In the genomic region with DNA sequence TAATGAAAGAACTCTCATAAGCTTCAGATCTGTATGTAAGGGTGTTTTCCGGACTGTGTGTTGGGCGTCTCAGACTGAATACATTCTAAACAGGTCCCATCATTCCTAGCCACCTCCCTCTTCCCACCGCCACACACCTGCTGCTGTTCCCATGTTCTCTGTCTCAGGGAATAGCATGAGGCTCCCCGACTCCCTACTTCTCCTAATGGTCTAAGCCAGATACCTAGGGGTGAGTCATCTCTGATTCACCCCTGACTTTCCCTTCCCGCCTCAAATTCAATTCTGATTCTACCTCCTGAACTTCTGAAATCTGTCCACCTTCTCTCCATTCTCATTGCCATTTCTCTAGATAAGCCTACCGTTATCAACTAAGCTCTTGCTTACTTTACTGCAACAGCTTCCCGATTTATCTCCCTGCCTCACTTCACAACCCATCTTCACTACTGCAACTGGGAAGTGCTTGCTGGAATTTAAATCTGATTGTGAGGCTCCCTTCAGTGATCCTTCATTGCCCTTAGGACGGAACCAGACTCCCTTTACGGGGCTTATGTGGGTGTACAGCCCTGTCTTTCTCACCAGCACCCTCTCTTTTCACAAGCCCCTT, we compare ENCODE assay signal across 14 cellular contexts. TPM values are rescaled to one million over a fixed set of nuclear protein-coding genes. Genes with fewer than 3 reads are reported as not detected.
DNase-seq lines count a peak whose midpoint lies in the region; ATAC-seq and TF ChIP-seq lines count a peak whose summit lies in the region.
"Had no signal": no experiment of that assay in that cellular context is flagged by ENCODE, and none has a peak within 500 bp of the region (broad histone marks: within the 10 kb centered on the region; RNA-seq: fewer than 3 reads in every experiment).

No MANE protein-coding gene starts in this region.

- H3K36me3 Mint-ChIP-seq in CD8-positive, alpha-beta T cell: peaks cover 17% of the 10 kb centered on the region
- H3K36me3 Mint-ChIP-seq in activated CD4-positive, alpha-beta memory T cell treated with anti-CD3 and anti-CD28 coated beads, Interleukin-2, amount 10 ng/mL, durations not matched to agents 7 days and 5 days (ENCODE audit: low read depth): peaks cover 15% of the 10 kb centered on the region
- peaks cover 14 to 15% of the 10 kb centered on the region in 2 donors for H3K36me3 Mint-ChIP-seq in stimulated activated naive B cell treated with anti-CD40 and anti-IgM and Interleukin-4, amounts not matched to agents 10 μg/mL and 1 μg/mL and 100 μg/mL, for 72 hours

- H3K4me3 Mint-ChIP-seq in CD8-positive, alpha-beta T cell: peak overlapping the region; percentile 30
- peak overlapping the region; percentile 9 for H3K4me3 Mint-ChIP-seq in activated CD4-positive, alpha-beta memory T cell treated with anti-CD3 and anti-CD28 coated beads, Interleukin-2, amount 10 ng/mL, durations not matched to agents 7 days and 5 days
- H3K4me3 Mint-ChIP-seq in stimulated activated naive B cell treated with anti-CD40 and anti-IgM and Interleukin-4, amounts not matched to agents 10 μg/mL and 1 μg/mL and 100 μg/mL, for 72 hours: no peak overlapping the region

- no peak for TF ChIP-seq CTCF in CD8-positive, alpha-beta T cell (IDR thresholded peaks at IDR 0.05)
- no peak for TF ChIP-seq CTCF in HEK293 (tag by site-specific recombination; IDR thresholded peaks at IDR 0.05)

- peaks cover 13% of the 10 kb centered on the region for H3K4me1 ChIP-seq in CD8-positive, alpha-beta T cell (ENCODE audit: insufficient read depth, low read length)
- H3K4me1 ChIP-seq in HEK293 (ENCODE audit: control insufficient read depth, insufficient read depth, low read length): peaks cover 2% of the 10 kb centered on the region; the same call in 1 of the 2 replicates
- H3K4me1 ChIP-seq: uterus had no signal

- H3K9me3 ChIP-seq in CD8-positive, alpha-beta T cell (ENCODE audit: low read length): no peaks in the 10 kb centered on the region
- no peaks in the 10 kb centered on the region for H3K9me3 ChIP-seq in HEK293 (ENCODE audit: control insufficient read depth, insufficient read depth, low read depth, low read length)
- H3K9me3 ChIP-seq: ascending aorta, esophagus muscularis mucosa, Peyer's patch, uterus had no signal

- no peak for DNase-seq in CD8-positive, alpha-beta T cell
- no peak for DNase-seq in activated CD4-positive, alpha-beta memory T cell treated with anti-CD3 and anti-CD28 coated beads, Interleukin-2, amount 10 ng/mL, durations not matched to agents 7 days and 5 days
- DNase-seq in kidney tubule cell (ENCODE audit: low spot score): peak; percentile 77
- no peak for DNase-seq in stimulated activated naive B cell treated with anti-CD40 and anti-IgM and Interleukin-4, amounts not matched to agents 10 μg/mL and 1 μg/mL and 100 μg/mL, for 72 hours
- no peak for DNase-seq in middle frontal gyrus (ENCODE audit: extremely low spot score, low spot score)
- DNase-seq: left cardiac atrium, NCI-H1930, Peyer's patch, uterus had no signal

- no peak overlapping the region for H3K27ac ChIP-seq in CD8-positive, alpha-beta T cell (ENCODE audit: low read depth, low read length)
- H3K27ac ChIP-seq in HEK293 (ENCODE audit: extremely low read depth, low read depth, low read length): no peak overlapping the region
- H3K27ac ChIP-seq: ascending aorta, esophagus muscularis mucosa, Peyer's patch, uterus had no signal

- no peak overlapping the region for H3K4me3 ChIP-seq in CD8-positive, alpha-beta T cell (ENCODE audit: low read depth, low read length)
- no peak overlapping the region for H3K4me3 ChIP-seq in HEK293 (ENCODE audit: low read depth, low read length)
- H3K4me3 ChIP-seq: uterus had no signal

- no peaks in the 10 kb centered on the region for H3K27me3 ChIP-seq in CD8-positive, alpha-beta T cell (ENCODE audit: insufficient read depth, low read length)
- H3K27me3 ChIP-seq: ascending aorta, esophagus muscularis mucosa, Peyer's patch, uterus had no signal

- no peaks in the 10 kb centered on the region for H3K27me3 Mint-ChIP-seq in CD8-positive, alpha-beta T cell (ENCODE audit: low read depth)
- H3K27me3 Mint-ChIP-seq in activated CD4-positive, alpha-beta memory T cell treated with anti-CD3 and anti-CD28 coated beads, Interleukin-2, amount 10 ng/mL, durations not matched to agents 7 days and 5 days: no peaks in the 10 kb centered on the region
- H3K27me3 Mint-ChIP-seq in stimulated activated naive B cell treated with anti-CD40 and anti-IgM and Interleukin-4, amounts not matched to agents 10 μg/mL and 1 μg/mL and 100 μg/mL, for 72 hours: no peaks in the 10 kb centered on the region

- intact Hi-C loops in CD8-positive, alpha-beta T cell (cut with DNase I, micrococcal nuclease): loop anchor here (5.0 kb wide), 3 partner anchors 325 to 975 kb away; a partner anchor contains a TSS

- POLR2A ChIA-PET in CD8-positive, alpha-beta T cell (lab: Charles Lee): no interaction called here
- POLR2A ChIA-PET in HEK293 (lab: Yijun Ruan, JAX): interaction anchor here (0.6 kb wide), 1 partner anchor 270 kb away, joined by 11 read pairs; no protein-coding TSS in a partner anchor
- POLR2A ChIA-PET in activated CD4-positive, alpha-beta memory T cell treated with anti-CD3 and anti-CD28 coated beads, Interleukin-2, amount 10 ng/mL, durations not matched to agents 7 days and 5 days (lab: Charles Lee): interaction anchor here (0.5 kb wide), 1 partner anchor 21 kb away, joined by 3 read pairs; no protein-coding TSS in a partner anchor

- H3K4me1 Mint-ChIP-seq in CD8-positive, alpha-beta T cell (ENCODE audit: low read depth): peaks cover 30% of the 10 kb centered on the region
- peaks cover 47% of the 10 kb centered on the region for H3K4me1 Mint-ChIP-seq in activated CD4-positive, alpha-beta memory T cell treated with anti-CD3 and anti-CD28 coated beads, Interleukin-2, amount 10 ng/mL, durations not matched to agents 7 days and 5 days
- H3K4me1 Mint-ChIP-seq in stimulated activated naive B cell treated with anti-CD40 and anti-IgM and Interleukin-4, amounts not matched to agents 10 μg/mL and 1 μg/mL and 100 μg/mL, for 72 hours: peaks cover 32 to 49% of the 10 kb centered on the region in 2 donors

- CTCF ChIA-PET in CD8-positive, alpha-beta T cell (lab: Charles Lee): interaction anchor here (0.8 to 1.7 kb wide), 6 partner anchors 9 to 265 kb away, joined by 3 to 8 read pairs (median 4); no protein-coding TSS in a partner anchor
- CTCF ChIA-PET in HEK293 (lab: Yijun Ruan, JAX): interaction anchor here (0.6 to 1.8 kb wide), 9 partner anchors 10 to 271 kb away, joined by 3 to 11 read pairs (median 3); no protein-coding TSS in a partner anchor
- CTCF ChIA-PET in activated CD4-positive, alpha-beta memory T cell treated with anti-CD3 and anti-CD28 coated beads, Interleukin-2, amount 10 ng/mL, durations not matched to agents 7 days and 5 days (lab: Charles Lee): interaction anchor here (1.4 kb wide), 1 partner anchor 22 kb away, joined by 8 read pairs; no protein-coding TSS in a partner anchor

- ATAC-seq in CD8-positive, alpha-beta T cell: no peak
- ATAC-seq in GM19467 (IDR thresholded peaks at IDR 0.05; ENCODE audit: unreplicated experiment): no peak
- ATAC-seq in stimulated activated naive B cell treated with anti-CD40 and anti-IgM and Interleukin-4, amounts not matched to agents 10 μg/mL and 1 μg/mL and 100 μg/mL, for 72 hours (replicated peaks): no peak
- ATAC-seq in HG03108 (IDR thresholded peaks at IDR 0.05; ENCODE audit: unreplicated experiment): no peak

- no peaks in the 10 kb centered on the region for H3K36me3 ChIP-seq in CD8-positive, alpha-beta T cell (ENCODE audit: insufficient read depth, low read length)
- H3K36me3 ChIP-seq in HEK293 (ENCODE audit: control insufficient read depth in 2 of 2, insufficient read depth in 1 of 2, low read length in 2 of 2): peaks cover 0 to 7% of the 10 kb centered on the region in 2 experiments; a peak in 2 of 3 replicates
- H3K36me3 ChIP-seq: uterus had no signal

- H3K27ac Mint-ChIP-seq in CD8-positive, alpha-beta T cell: peak overlapping the region; percentile 6
- no peak overlapping the region for H3K27ac Mint-ChIP-seq in activated CD4-positive, alpha-beta memory T cell treated with anti-CD3 and anti-CD28 coated beads, Interleukin-2, amount 10 ng/mL, durations not matched to agents 7 days and 5 days
- no peak overlapping the region for H3K27ac Mint-ChIP-seq in stimulated activated naive B cell treated with anti-CD40 and anti-IgM and Interleukin-4, amounts not matched to agents 10 μg/mL and 1 μg/mL and 100 μg/mL, for 72 hours

- H3K9me3 Mint-ChIP-seq in CD8-positive, alpha-beta T cell: no peaks in the 10 kb centered on the region
- no peaks in the 10 kb centered on the region for H3K9me3 Mint-ChIP-seq in activated CD4-positive, alpha-beta memory T cell treated with anti-CD3 and anti-CD28 coated beads, Interleukin-2, amount 10 ng/mL, durations not matched to agents 7 days and 5 days
- H3K9me3 Mint-ChIP-seq in stimulated activated naive B cell treated with anti-CD40 and anti-IgM and Interleukin-4, amounts not matched to agents 10 μg/mL and 1 μg/mL and 100 μg/mL, for 72 hours: peaks cover 2 to 3% of the 10 kb centered on the region in 2 donors

TF ChIP-seq in HEK293, 187 proteins besides CTCF, POLR2A, EP300 and RAD21 (continues in another document):
- TF ChIP-seq REPIN1 (tag by site-specific recombination; IDR thresholded peaks at IDR 0.05; ENCODE audit: low read depth): no peak

RNA-seq across cellular contexts. Expression of a gene that starts 1.6 kb away (rescaled TPM):
- 1 to 10 TPM; 1.7 to 1.8 TPM for total RNA-seq in CD8-positive, alpha-beta T cell
- total RNA-seq in activated CD4-positive, alpha-beta memory T cell treated with anti-CD3 and anti-CD28 coated beads, Interleukin-2, amount 10 ng/mL, durations not matched to agents 7 days and 5 days: 10 to 100 TPM; 20.9 to 23.5 TPM

Comparison
In these comparisons a context has a peak if more than half of its experiments do, and no peak if none do; other contexts are left out.
1. H3K4me3 Mint-ChIP-seq: peak in CD8-positive, alpha-beta T cell (single experiment) and activated CD4-positive, alpha-beta memory T cell treated with anti-CD3 and anti-CD28 coated beads, Interleukin-2, amount 10 ng/mL, durations not matched to agents 7 days and 5 days (single experiment); none in stimulated activated naive B cell treated with anti-CD40 and anti-IgM and Interleukin-4, amounts not matched to agents 10 μg/mL and 1 μg/mL and 100 μg/mL, for 72 hours (0 of 2).
2. RNA of a gene that starts 1.6 kb away (total RNA-seq): 20.9 to 23.5 TPM in activated CD4-positive, alpha-beta memory T cell treated with anti-CD3 and anti-CD28 coated beads, Interleukin-2, amount 10 ng/mL, durations not matched to agents 7 days and 5 days; 1.7 to 1.8 TPM in CD8-positive, alpha-beta T cell; every median in the first group is over 4 times any median in the second.